33 cellular contexts compared by ENCODE assay signal in genomic region chr1:239170828-239171227, GRCh38.
"Had no signal": no experiment of that assay in that cellular context is flagged by ENCODE, and none has a peak within 500 bp of the region (broad histone marks: within the 10 kb centered on the region; RNA-seq: fewer than 3 reads in every experiment).

No MANE protein-coding gene starts in this region.

- H3K36me3 ChIP-seq: MG63 had no signal

- H3K4me3 ChIP-seq: MG63 had no signal

- DNase-seq: Karpas-422, Kasumi-1, KG1, MG63, MV-4-11, NCI-H1048, NCI-H1092, NCI-H1092 treated with DMSO at 0.1 percent for 48 hours, NCI-H1105, NCI-H1105 treated with DMSO at 0.1 percent for 48 hours, NCI-H1417, NCI-H1417 treated with DMSO at 0.1 percent for 48 hours, NCI-H1436, NCI-H1436 treated with DMSO at 0.1 percent for 48 hours, NCI-H146, NCI-H1694, NCI-H1694 treated with DMSO at 0.1 percent for 48 hours, NCI-H187, NCI-H187 treated with DMSO at 0.1 percent for 48 hours, NCI-H1930, NCI-H2029, NCI-H2029 treated with DMSO at 0.1 percent for 48 hours, NCI-H2107, NCI-H2171, NCI-H2171 treated with DMSO at 0.1 percent for 48 hours, NCI-H2227 treated with DMSO at 0.1 percent for 48 hours, NCI-H226, NCI-H345, NCI-H446, NCI-H446 treated with DMSO at 0.1 percent for 48 hours, NCI-H510A, NCI-H510A treated with DMSO at 0.1 percent for 48 hours, NCI-H524 had no signal

- H3K27me3 ChIP-seq: MG63 had no signal
